In genomic region chr16:84339316-84339715, GRCh38 we compare ENCODE assay signal across 20 cellular contexts. TPM values are rescaled to one million over a fixed set of nuclear protein-coding genes. Genes with fewer than 3 reads are reported as not detected.
DNase-seq lines count a peak whose midpoint lies in the region; ATAC-seq, FAIRE-seq and TF ChIP-seq lines count a peak whose summit lies in the region.
"Had no signal": no experiment of that assay in that cellular context is flagged by ENCODE, and none has a peak within 500 bp of the region (broad histone marks: within the 10 kb centered on the region; RNA-seq: fewer than 3 reads in every experiment).

No MANE protein-coding gene starts in this region.

- 89 to 90% methylated on average over 4 to 5 of the region's 5 CpGs for WGBS in endodermal cell (ENCODE audit: insufficient coverage in 1 of 2, insufficient read length in 1 of 2), 2 experiments

- no peaks in the 10 kb centered on the region for H3K4me1 Mint-ChIP-seq in endodermal cell
- no peaks in the 10 kb centered on the region for H3K4me1 Mint-ChIP-seq in type B pancreatic cell (ENCODE audit: unreplicated experiment)

- TF ChIP-seq CTCF in endodermal cell (conservative IDR thresholded peaks at IDR 0.05) (no peak), type B pancreatic cell (conservative IDR thresholded peaks at IDR 0.05) (no peak)

- peaks cover 5% of the 10 kb centered on the region for H3K27me3 Mint-ChIP-seq in endodermal cell (ENCODE audit: insufficient read depth)
- no peaks in the 10 kb centered on the region for H3K27me3 Mint-ChIP-seq in type B pancreatic cell

- H3K4me3 ChIP-seq in endodermal cell (ENCODE audit: low read length), result no peak overlapping the region

- H3K9me3 Mint-ChIP-seq in endodermal cell (peaks cover 7% of the 10 kb centered on the region), type B pancreatic cell (peaks cover 14% of the 10 kb centered on the region)

- H3K4me1 ChIP-seq in endodermal cell (ENCODE audit: control insufficient read depth, insufficient read depth, low read length), result no peaks in the 10 kb centered on the region

- H3K36me3 Mint-ChIP-seq in endodermal cell (ENCODE audit: low read depth) (no peaks in the 10 kb centered on the region), type B pancreatic cell (no peaks in the 10 kb centered on the region)

- H3K9ac ChIP-seq in endodermal cell (ENCODE audit: extremely low read depth, low read length, poor library complexity, severe bottlenecking), result no peak overlapping the region

- no peak for DNase-seq in HTR-8/SVneo (ENCODE audit: insufficient read length, low spot score)
- peak; percentile 98 to 99 for DNase-seq in NCI-H524 (lab: John Stamatoyannopoulos, UW)
- DNase-seq in endodermal cell, result no peak
- no peak for DNase-seq in type B pancreatic cell (ENCODE audit: extremely low spot score, unreplicated experiment)
- no peak for DNase-seq in NCI-H2029 (lab: John Stamatoyannopoulos, UW)
- no peak for DNase-seq in NCI-H2196 treated with DMSO at 0.1 percent for 48 hours (lab: John Stamatoyannopoulos, UW; ENCODE audit: unreplicated experiment)
- DNase-seq: ACHN; CD4-positive, alpha-beta T cell; DMS79; HCEC 1CT; KBM-7; NCI-H1048; NCI-H146; NK-92 treated with Interleukin-12 subunit alpha and Interleukin-12 subunit beta, amount 100 ng/mL, for 24 hours; SHP77 had no signal

- H3K4me3 Mint-ChIP-seq in endodermal cell, result no peak overlapping the region
- H3K4me3 Mint-ChIP-seq in type B pancreatic cell, result no peak overlapping the region
- H3K4me3 Mint-ChIP-seq: CD4-positive, alpha-beta T cell had no signal

- H3K27ac ChIP-seq in endodermal cell (ENCODE audit: low read depth, low read length), result no peak overlapping the region

- H3K9me3 ChIP-seq in endodermal cell (ENCODE audit: control insufficient read depth, low read length), result peaks cover 10% of the 10 kb centered on the region

- peak; percentile 4 for FAIRE-seq in HTR-8/SVneo (lab: Jason Lieb, UNC)

- ATAC-seq in HG02970 (IDR thresholded peaks at IDR 0.05; ENCODE audit: low FRiP score, unreplicated experiment), result no peak
- ATAC-seq: SK-N-SH treated with all-trans-retinoic acid at 6 μM for 48 hours had no signal

- H3K36me3 ChIP-seq in endodermal cell (ENCODE audit: control insufficient read depth, insufficient read depth, low read length), result no peaks in the 10 kb centered on the region

- H3K27ac Mint-ChIP-seq in endodermal cell (peak overlapping the region; percentile 17), type B pancreatic cell (peak overlapping the region; percentile 34)
- H3K27ac Mint-ChIP-seq: CD4-positive, alpha-beta T cell had no signal

- H3K27me3 ChIP-seq in endodermal cell (ENCODE audit: control insufficient read depth, insufficient read depth, low read length, poor library complexity, severe bottlenecking), result no peaks in the 10 kb centered on the region

RNA-seq across cellular contexts. Expression of gene ATP2C2, which starts 29.0 kb away (rescaled TPM):
- 1 to 10 TPM; 2.0 to 2.6 TPM for total RNA-seq in endodermal cell
- polyA plus RNA-seq in endodermal cell (2013, experiment 1 of 2), result 0.71 TPM
- polyA plus RNA-seq in endodermal cell (2013, experiment 2 of 2), result 0.87 TPM
- total RNA-seq in type B pancreatic cell (ENCODE audit: low replicate concordance), result 12.2 and 19.3 TPM in 2 replicates
- total RNA-seq: CD4-positive, alpha-beta T cell; NCI-H460; T-helper 1 cell treated with Interleukin-12 subunit alpha and Interleukin-12 subunit beta and Interleukin-4 antibody, amounts not matched to agents 30 ng/mL and 1 ng/mL, for 36 hours had no signal

RNA-seq across cellular contexts. Expression of gene WFDC1, which starts 44.6 kb away (rescaled TPM):
- total RNA-seq in endodermal cell, result under 1 TPM in 1 of 2 donors, not detected in 1; 0.15 TPM
- 0.89 TPM for polyA plus RNA-seq in endodermal cell (2013, experiment 1 of 2)
- polyA plus RNA-seq in endodermal cell (2013, experiment 2 of 2), result 0.99 TPM
- total RNA-seq in type B pancreatic cell (ENCODE audit: low replicate concordance), result 0.95 and 2.0 TPM in 2 replicates
- total RNA-seq: CD4-positive, alpha-beta T cell; NCI-H460; OCI-LY7; T-helper 1 cell treated with Interleukin-12 subunit alpha and Interleukin-12 subunit beta and Interleukin-4 antibody, amounts not matched to agents 30 ng/mL and 1 ng/mL, for 36 hours had no signal

Comparison
In these comparisons a context has a peak if more than half of its experiments do, and no peak if none do; other contexts are left out.
1. DNase-seq: peak in NCI-H524 (2 of 2); none in HTR-8/SVneo (single experiment), endodermal cell (single experiment), type B pancreatic cell (single experiment), NCI-H2029 (single experiment) and NCI-H2196 treated with DMSO at 0.1 percent for 48 hours (single experiment).